ENCODE assay signal across 13 cellular contexts in genomic region chr17:45240905-45241314, GRCh38. TPM values are rescaled to one million over a fixed set of nuclear protein-coding genes. Genes with fewer than 3 reads are reported as not detected.
A peak's percentile ranks its signal among the peaks of the same experiment; 100 is the strongest.
DNase-seq lines count a peak whose midpoint lies in the region; TF ChIP-seq lines count a peak whose summit lies in the region.
"Had no signal": no experiment of that assay in that cellular context is flagged by ENCODE, and none has a peak within 500 bp of the region (broad histone marks: within the 10 kb centered on the region; RNA-seq: fewer than 3 reads in every experiment).

No MANE protein-coding gene starts in this region.

- no peak overlapping the region for H3K27ac ChIP-seq in HUES6 (ENCODE audit: low read depth, low read length)
- H3K27ac ChIP-seq in tibial nerve = no peak overlapping the region

- TF ChIP-seq EP300 in tibial nerve (IDR thresholded peaks at IDR 0.05) = no peak

- no peak for DNase-seq in BE2C
- no peak for DNase-seq in neural crest cell (ENCODE audit: low read depth, low spot score)
- no peak for DNase-seq in tibial nerve (ENCODE audit: low spot score in 2 of 2)
- no peak for DNase-seq in stimulated activated naive CD4-positive, alpha-beta T cell treated with Interleukin-2 at 50 U/mL for 16 hours (lab: John Stamatoyannopoulos, UW)
- no peak for DNase-seq in activated T-helper 1 cell treated with anti-CD3 and anti-CD28 coated beads, Interleukin-12 subunit alpha, Interleukin-12 subunit beta, Interleukin-2, Interleukin-4 antibody, amounts not matched to agents 30 ng/mL and 10 ng/mL and 1 ng/mL, durations not matched to agents 14 hours and 24 hours and 36 hours (ENCODE audit: low spot score)
- DNase-seq in dermis blood vessel endothelial cell = no peak
- DNase-seq: activated T-cell treated with anti-CD3 and anti-CD28 coated beads, Interleukin-2, amount 50 U/mL, for 1 hour; stimulated activated CD4-positive, alpha-beta T cell treated with anti-CD3 and anti-CD28 coated beads, Interleukin-1b, Interleukin-23, amount 100 ng/mL, for 48 hours; T1000 had no signal

- H3K9ac ChIP-seq in HUES6 (ENCODE audit: low read length) = no peak overlapping the region
- peak overlapping the region; percentile 82 for H3K9ac ChIP-seq in endocrine pancreas (ENCODE audit: control insufficient read depth, insufficient read depth, low read length)

- H3K27ac Mint-ChIP-seq in neural crest cell (ENCODE audit: unreplicated experiment) = no peak overlapping the region
- H3K27ac Mint-ChIP-seq in activated T-helper 1 cell treated with anti-CD3 and anti-CD28 coated beads, Interleukin-12 subunit alpha, Interleukin-12 subunit beta, Interleukin-2, Interleukin-4 antibody, amounts not matched to agents 30 ng/mL and 10 ng/mL and 1 ng/mL, durations not matched to agents 14 hours and 24 hours and 36 hours = no peak overlapping the region

- H3K4me3 ChIP-seq in BE2C (ENCODE audit: low read depth, low read length) (peak overlapping the region; percentile 54), HUES6 (ENCODE audit: low read depth, low read length) (peak overlapping the region; percentile 76), endocrine pancreas (ENCODE audit: control insufficient read depth, insufficient read depth, low read length) (no peak overlapping the region), tibial nerve (no peak overlapping the region)

- intact Hi-C loops in activated T-helper 1 cell treated with anti-CD3 and anti-CD28 coated beads, Interleukin-12 subunit alpha, Interleukin-12 subunit beta, Interleukin-2, Interleukin-4 antibody, amounts not matched to agents 30 ng/mL and 10 ng/mL and 1 ng/mL, durations not matched to agents 14 hours and 24 hours and 36 hours (cut with micrococcal nuclease) = no loop called here

- peaks cover 67% of the 10 kb centered on the region for H3K27me3 Mint-ChIP-seq in neural crest cell (ENCODE audit: low read depth)
- H3K27me3 Mint-ChIP-seq in activated T-helper 1 cell treated with anti-CD3 and anti-CD28 coated beads, Interleukin-12 subunit alpha, Interleukin-12 subunit beta, Interleukin-2, Interleukin-4 antibody, amounts not matched to agents 30 ng/mL and 10 ng/mL and 1 ng/mL, durations not matched to agents 14 hours and 24 hours and 36 hours (ENCODE audit: insufficient read depth) = no peaks in the 10 kb centered on the region

- H3K27me3 ChIP-seq in BE2C (no peaks in the 10 kb centered on the region), HUES6 (ENCODE audit: control insufficient read depth, insufficient read depth, low read length) (peaks cover 59% of the 10 kb centered on the region), endocrine pancreas (ENCODE audit: control insufficient read depth, insufficient read depth, low read length) (no peaks in the 10 kb centered on the region), tibial nerve (peaks cover 0 to 29% of the 10 kb centered on the region in 2 donors)

- H3K9me3 Mint-ChIP-seq in neural crest cell = no peaks in the 10 kb centered on the region
- H3K9me3 Mint-ChIP-seq in activated T-helper 1 cell treated with anti-CD3 and anti-CD28 coated beads, Interleukin-12 subunit alpha, Interleukin-12 subunit beta, Interleukin-2, Interleukin-4 antibody, amounts not matched to agents 30 ng/mL and 10 ng/mL and 1 ng/mL, durations not matched to agents 14 hours and 24 hours and 36 hours = no peaks in the 10 kb centered on the region

- H3K4me3 Mint-ChIP-seq in neural crest cell = peak overlapping the region; percentile 51
- no peak overlapping the region for H3K4me3 Mint-ChIP-seq in activated T-helper 1 cell treated with anti-CD3 and anti-CD28 coated beads, Interleukin-12 subunit alpha, Interleukin-12 subunit beta, Interleukin-2, Interleukin-4 antibody, amounts not matched to agents 30 ng/mL and 10 ng/mL and 1 ng/mL, durations not matched to agents 14 hours and 24 hours and 36 hours

- 42 to 56% methylated on average over 20 to 21 of the region's 21 CpGs for WGBS in tibial nerve, 2 donors

- peaks cover 13% of the 10 kb centered on the region for H3K4me1 Mint-ChIP-seq in neural crest cell
- H3K4me1 Mint-ChIP-seq in activated T-helper 1 cell treated with anti-CD3 and anti-CD28 coated beads, Interleukin-12 subunit alpha, Interleukin-12 subunit beta, Interleukin-2, Interleukin-4 antibody, amounts not matched to agents 30 ng/mL and 10 ng/mL and 1 ng/mL, durations not matched to agents 14 hours and 24 hours and 36 hours (ENCODE audit: low read depth) = peaks cover 33% of the 10 kb centered on the region

- H3K9me3 ChIP-seq in BE2C = no peaks in the 10 kb centered on the region
- H3K9me3 ChIP-seq in HUES6 (ENCODE audit: control insufficient read depth, insufficient read depth, low read depth, low read length) = no peaks in the 10 kb centered on the region
- no peaks in the 10 kb centered on the region for H3K9me3 ChIP-seq in endocrine pancreas (ENCODE audit: control insufficient read depth, low read length)
- no peaks in the 10 kb centered on the region for H3K9me3 ChIP-seq in tibial nerve

- H3K36me3 Mint-ChIP-seq in neural crest cell (ENCODE audit: low read depth) = no peaks in the 10 kb centered on the region
- H3K36me3 Mint-ChIP-seq in activated T-helper 1 cell treated with anti-CD3 and anti-CD28 coated beads, Interleukin-12 subunit alpha, Interleukin-12 subunit beta, Interleukin-2, Interleukin-4 antibody, amounts not matched to agents 30 ng/mL and 10 ng/mL and 1 ng/mL, durations not matched to agents 14 hours and 24 hours and 36 hours (ENCODE audit: low read depth) = peaks cover 52% of the 10 kb centered on the region

- TF ChIP-seq POLR2A in tibial nerve (IDR thresholded peaks at IDR 0.05) = no peak

- H3K4me1 ChIP-seq in BE2C = no peaks in the 10 kb centered on the region
- H3K4me1 ChIP-seq in HUES6 (ENCODE audit: control insufficient read depth, insufficient read depth, low read length) = peaks cover 16% of the 10 kb centered on the region
- H3K4me1 ChIP-seq in endocrine pancreas (ENCODE audit: control insufficient read depth, insufficient read depth, low read length) = no peaks in the 10 kb centered on the region
- H3K4me1 ChIP-seq in tibial nerve = peaks cover 0 to 10% (median 3%) of the 10 kb centered on the region in 4 donors

- TF ChIP-seq CTCF in BE2C (IDR thresholded peaks at IDR 0.05; ENCODE audit: low read depth, low read length) (no peak), neural crest cell (conservative IDR thresholded peaks at IDR 0.05) (no peak), tibial nerve (IDR thresholded peaks at IDR 0.05) (no peak)

- H3K36me3 ChIP-seq in BE2C = no peaks in the 10 kb centered on the region
- no peaks in the 10 kb centered on the region; the same call in 1 of the 2 replicates for H3K36me3 ChIP-seq in HUES6 (ENCODE audit: control insufficient read depth, insufficient read depth, low read length)
- H3K36me3 ChIP-seq in endocrine pancreas (ENCODE audit: control insufficient read depth, insufficient read depth, low read length) = no peaks in the 10 kb centered on the region
- peaks cover 0 to 29% (median 6%) of the 10 kb centered on the region in 3 donors for H3K36me3 ChIP-seq in tibial nerve

RNA-seq across cellular contexts. Expression of gene FMNL1, which starts 19.2 kb away (rescaled TPM):
- 64.8 TPM for polyA plus RNA-seq in BE2C (2012; ENCODE audit: insufficient read depth, insufficient read length, low read depth)
- total RNA-seq in neural crest cell (1.1 and 1.2 TPM in 2 replicates), tibial nerve (10 to 100 TPM; 19.2 to 42.9 (median 24.6) TPM), dermis blood vessel endothelial cell (1.0 and 4.0 TPM in 2 replicates)
- 363 and 374 TPM in 2 replicates for total RNA-seq in activated T-helper 1 cell treated with anti-CD3 and anti-CD28 coated beads, Interleukin-12 subunit alpha, Interleukin-12 subunit beta, Interleukin-2, Interleukin-4 antibody, amounts not matched to agents 30 ng/mL and 10 ng/mL and 1 ng/mL, durations not matched to agents 14 hours and 24 hours and 36 hours

RNA-seq across cellular contexts. Expression of gene SPATA32, which starts 21.0 kb away (rescaled TPM):
- not detected for polyA plus RNA-seq in BE2C (2012; ENCODE audit: insufficient read depth, insufficient read length, low read depth)
- 0.23 and 0.25 TPM in 2 replicates for total RNA-seq in neural crest cell
- not detected for total RNA-seq in tibial nerve
- 0.44 and 0.56 TPM in 2 replicates for total RNA-seq in activated T-helper 1 cell treated with anti-CD3 and anti-CD28 coated beads, Interleukin-12 subunit alpha, Interleukin-12 subunit beta, Interleukin-2, Interleukin-4 antibody, amounts not matched to agents 30 ng/mL and 10 ng/mL and 1 ng/mL, durations not matched to agents 14 hours and 24 hours and 36 hours
- total RNA-seq in dermis blood vessel endothelial cell = 0.05 TPM in 1 of 2 replicates, not detected in the other
- total RNA-seq: myocyte, OCI-LY7 had no signal

Comparison
In these comparisons a context has a peak if more than half of its experiments do, and no peak if none do; other contexts are left out.
1. H3K4me3 ChIP-seq: peak in BE2C (single experiment) and HUES6 (single experiment); none in endocrine pancreas (single experiment) and tibial nerve (0 of 4).